In genomic region chr3:155228636-155229035, GRCh38 we compare ENCODE assay signal across 20 cellular contexts.
DNase-seq lines count a peak whose midpoint lies in the region; ATAC-seq and TF ChIP-seq lines count a peak whose summit lies in the region.
"Had no signal": no experiment of that assay in that cellular context is flagged by ENCODE, and none has a peak within 500 bp of the region (broad histone marks: within the 10 kb centered on the region; RNA-seq: fewer than 3 reads in every experiment).

No MANE protein-coding gene starts in this region.

- H3K9ac ChIP-seq in BLaER1 treated with 17β-estradiol and CSF1 and Interleukin-3, amounts not matched to agents 10 nM and 100 nM = no peak overlapping the region

- H3K27me3 ChIP-seq in BLaER1 treated with 17β-estradiol and CSF1 and Interleukin-3, amounts not matched to agents 10 nM and 100 nM = no peaks in the 10 kb centered on the region

- H3K27ac ChIP-seq in BLaER1 treated with 17β-estradiol and CSF1 and Interleukin-3, amounts not matched to agents 10 nM and 100 nM = peak overlapping the region in 2 of 11 experiments; percentile 3 to 25; a peak in 2 of 22 replicates
- H3K27ac ChIP-seq: C4-2B had no signal

- peaks cover 12 to 74% (median 56%) of the 10 kb centered on the region in 10 experiments for H3K4me1 ChIP-seq in BLaER1 treated with 17β-estradiol and CSF1 and Interleukin-3, amounts not matched to agents 10 nM and 100 nM
- H3K4me1 ChIP-seq: Caco-2 had no signal

- H3K4me2 ChIP-seq in BLaER1 treated with 17β-estradiol and CSF1 and Interleukin-3, amounts not matched to agents 10 nM and 100 nM = peak overlapping the region in 8 of 11 experiments; percentile 18 to 67 (median 51); a peak in 16 of 22 replicates
- H3K4me2 ChIP-seq: GM23338 had no signal

- DNase-seq in Jurkat, Clone E6-1 (ENCODE audit: low read depth, low spot score) = peak; percentile 14
- DNase-seq in NCI-H82 treated with DMSO at 0.1 percent for 48 hours (lab: John Stamatoyannopoulos, UW; ENCODE audit: unreplicated experiment) (peak; percentile 65), left kidney (ENCODE audit: low read depth, low spot score) (peak; percentile 44), cardiac septum (ENCODE audit: low spot score) (no peak), omental fat pad (ENCODE audit: low spot score) (no peak)
- DNase-seq: 8988T; Caco-2; CD4-positive, alpha-beta T cell; DMS79 treated with DMSO at 0.1 percent for 48 hours; H7; HFFc6; IMR-90; KG1 had no signal

- TF ChIP-seq CTCF in omental fat pad (IDR thresholded peaks at IDR 0.05) = no peak

- intact Hi-C loops in cardiac septum (cut with DNase I) = no loop called here

- H3K9me3 ChIP-seq in BLaER1 treated with 17β-estradiol and CSF1 and Interleukin-3, amounts not matched to agents 10 nM and 100 nM (replicated peaks in 1 of 11) = peaks cover 13 to 34% (median 22%) of the 10 kb centered on the region in 11 experiments; a peak in 20 of 22 replicates
- H3K9me3 ChIP-seq: Caco-2 had no signal

- 0 out of 22 replicates have a peak, but pooled peaks cover 0 to 3% (median 0%) of the 10 kb centered on the region in 11 experiments for H3K36me3 ChIP-seq in BLaER1 treated with 17β-estradiol and CSF1 and Interleukin-3, amounts not matched to agents 10 nM and 100 nM

- H3K4me3 ChIP-seq in BLaER1 treated with 17β-estradiol and CSF1 and Interleukin-3, amounts not matched to agents 10 nM and 100 nM = no peak overlapping the region
- no peak overlapping the region for H3K4me3 ChIP-seq in Jurkat, Clone E6-1 (ENCODE audit: low read length)
- H3K4me3 ChIP-seq: GM12878, GM23338 had no signal

- no peaks in the 10 kb centered on the region for H4K20me1 ChIP-seq in BLaER1 treated with 17β-estradiol and CSF1 and Interleukin-3, amounts not matched to agents 10 nM and 100 nM

- ATAC-seq in GM19397 (IDR thresholded peaks at IDR 0.05; ENCODE audit: unreplicated experiment) (no peak), GM21423 (IDR thresholded peaks at IDR 0.05; ENCODE audit: unreplicated experiment) (no peak), omental fat pad (ENCODE audit: low FRiP score) (no peak)
- ATAC-seq: GM12878, GM23338, HCT116 had no signal

Comparison
In these comparisons a context has a peak if more than half of its experiments do, and no peak if none do; other contexts are left out.
1. DNase-seq: peak in Jurkat, Clone E6-1 (single experiment), NCI-H82 treated with DMSO at 0.1 percent for 48 hours (single experiment) and left kidney (single experiment); none in cardiac septum (single experiment) and omental fat pad (single experiment).